In the genomic region with DNA sequence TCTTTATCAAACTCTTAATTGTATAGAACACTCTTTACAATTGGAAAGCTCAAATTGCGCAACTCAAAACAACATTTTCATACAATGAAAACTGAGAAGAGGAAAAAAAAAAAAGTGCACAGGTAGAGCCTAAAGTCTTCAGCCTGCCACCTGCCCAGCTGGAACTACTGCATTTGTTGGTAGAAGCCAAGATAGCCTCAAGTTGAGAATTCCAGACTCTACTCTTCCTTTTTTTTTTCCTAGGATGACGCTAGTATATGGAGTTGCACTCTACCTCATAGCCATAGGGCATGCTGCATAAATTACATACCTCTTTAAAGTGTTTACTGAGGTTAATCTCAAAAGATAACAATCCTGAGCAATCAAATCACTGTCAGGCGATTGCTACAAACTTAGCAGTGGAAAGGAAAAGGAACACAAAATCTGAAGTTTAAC, we compare ENCODE assay signal across 29 cellular contexts. TPM values are rescaled to one million over a fixed set of nuclear protein-coding genes. Genes with fewer than 3 reads are reported as not detected.
DNase-seq lines count a peak whose midpoint lies in the region; FAIRE-seq and TF ChIP-seq lines count a peak whose summit lies in the region.
"Had no signal": no experiment of that assay in that cellular context is flagged by ENCODE, and none has a peak within 500 bp of the region (broad histone marks: within the 10 kb centered on the region; RNA-seq: fewer than 3 reads in every experiment).

No MANE protein-coding gene starts in this region.

- intact Hi-C loops in Caco-2 (cut with micrococcal nuclease; ENCODE audit: unreplicated experiment) = loop anchor here (1.0 to 2.0 kb wide), 4 partner anchors 14 to 80 kb away; no protein-coding TSS in a partner anchor

- no peaks in the 10 kb centered on the region for H3K79me2 ChIP-seq in keratinocyte (ENCODE audit: control insufficient read depth, insufficient read depth, low read length)

- no peak overlapping the region for H3K4me3 ChIP-seq in Caco-2 (ENCODE audit: low read depth, low read length)
- H3K4me3 ChIP-seq in HUES48 (ENCODE audit: low read depth, low read length) = no peak overlapping the region
- H3K4me3 ChIP-seq in keratinocyte (ENCODE audit: control insufficient read depth in 2 of 3, extremely low read depth in 1 of 3, insufficient read depth in 2 of 3, low read depth in 1 of 3, low read length in 3 of 3) = no peak overlapping the region
- H3K4me3 ChIP-seq: heart left ventricle, stomach, thyroid gland had no signal

- H3K9ac ChIP-seq in HUES48 (ENCODE audit: low read depth, low read length) (no peak overlapping the region), keratinocyte (ENCODE audit: control insufficient read depth, extremely low read depth, insufficient read depth, low read length) (no peak overlapping the region)
- H3K9ac ChIP-seq: SK-N-SH had no signal

- peaks cover 87% of the 10 kb centered on the region for H3K4me1 ChIP-seq in Caco-2
- peaks cover 44% of the 10 kb centered on the region for H3K4me1 ChIP-seq in HUES48 (ENCODE audit: control insufficient read depth, insufficient read depth, low read length)
- peaks cover 50% of the 10 kb centered on the region for H3K4me1 ChIP-seq in keratinocyte (ENCODE audit: control insufficient read depth, extremely low read depth, insufficient read depth, low read length)
- H3K4me1 ChIP-seq: heart left ventricle, stomach, thyroid gland had no signal

- H3K36me3 ChIP-seq in Caco-2 (ENCODE audit: control insufficient read depth, insufficient read depth, low read length) (no peaks in the 10 kb centered on the region), HUES48 (ENCODE audit: control insufficient read depth, insufficient read depth, low read length) (no peaks in the 10 kb centered on the region), keratinocyte (ENCODE audit: control insufficient read depth in 2 of 2, extremely low read depth in 1 of 2, insufficient read depth in 2 of 2, low read length in 2 of 2) (no peaks in the 10 kb centered on the region)
- H3K36me3 ChIP-seq: heart left ventricle, neutrophil, stomach, thyroid gland had no signal

- H4K20me1 ChIP-seq in keratinocyte (ENCODE audit: control insufficient read depth, extremely low read depth, insufficient read depth, low read length) = no peaks in the 10 kb centered on the region

- peak overlapping the region; percentile 27 for H3K4me3 Mint-ChIP-seq in Caco-2 (ENCODE audit: unreplicated experiment)
- H3K4me3 Mint-ChIP-seq in T-helper 2 cell treated with Interferon-gamma antibody and Interleukin-4, amounts not matched to agents 5 μg/mL and 100 μg/mL, for 36 hours = no peak overlapping the region
- H3K4me3 Mint-ChIP-seq: activated CD8-positive, alpha-beta memory T cell treated with anti-CD3 and anti-CD28 coated beads, Interleukin-2, amount 10 ng/mL, durations not matched to agents 7 days and 5 days; activated T-cell treated with anti-CD3 and anti-CD28 coated beads, Interleukin-2, amount 50 U/mL, for 4 hours; CD4-positive, alpha-beta memory T cell; effector memory CD8-positive, alpha-beta T cell; naive thymus-derived CD4-positive, alpha-beta T cell had no signal

- CTCF ChIA-PET in Caco-2 (lab: Charles Lee) (no interaction called here), RWPE1 (lab: Yijun Ruan, JAX) (no interaction called here)

- no peaks in the 10 kb centered on the region for H3K9me3 ChIP-seq in Caco-2
- no peaks in the 10 kb centered on the region for H3K9me3 ChIP-seq in HUES48 (ENCODE audit: control insufficient read depth, insufficient read depth, low read length)
- H3K9me3 ChIP-seq in keratinocyte (ENCODE audit: control insufficient read depth, low read depth, low read length) = no peaks in the 10 kb centered on the region
- H3K9me3 ChIP-seq: heart left ventricle, neutrophil, SK-N-SH, stomach, thyroid gland had no signal

- H3K27ac ChIP-seq in HUES48 (ENCODE audit: low read depth, low read length) (peak overlapping the region; percentile 70), RWPE1 (no peak overlapping the region), keratinocyte (ENCODE audit: control insufficient read depth, insufficient read depth, low read length) (peak overlapping the region; percentile 82)
- H3K27ac ChIP-seq: heart left ventricle, neutrophil, stomach, thyroid gland had no signal

- no peaks in the 10 kb centered on the region for H3K9me3 Mint-ChIP-seq in Caco-2 (ENCODE audit: unreplicated experiment)
- no peaks in the 10 kb centered on the region for H3K9me3 Mint-ChIP-seq in T-helper 2 cell treated with Interferon-gamma antibody and Interleukin-4, amounts not matched to agents 5 μg/mL and 100 μg/mL, for 36 hours
- H3K9me3 Mint-ChIP-seq: activated T-cell treated with anti-CD3 and anti-CD28 coated beads, Interleukin-2, amount 50 U/mL, for 4 hours; CD4-positive, alpha-beta memory T cell; effector memory CD8-positive, alpha-beta T cell; naive thymus-derived CD4-positive, alpha-beta T cell had no signal

- H3K4me1 Mint-ChIP-seq in Caco-2 (ENCODE audit: low read depth, unreplicated experiment) = peaks cover 65% of the 10 kb centered on the region
- no peaks in the 10 kb centered on the region for H3K4me1 Mint-ChIP-seq in T-helper 2 cell treated with Interferon-gamma antibody and Interleukin-4, amounts not matched to agents 5 μg/mL and 100 μg/mL, for 36 hours (ENCODE audit: low read depth)
- H3K4me1 Mint-ChIP-seq: activated CD8-positive, alpha-beta memory T cell treated with anti-CD3 and anti-CD28 coated beads, Interleukin-2, amount 10 ng/mL, durations not matched to agents 7 days and 5 days; CD4-positive, alpha-beta memory T cell; naive thymus-derived CD4-positive, alpha-beta T cell had no signal

- dilution Hi-C loops in keratinocyte (cut with MboI; ENCODE audit: extremely low pct_ligation_motif_present, low sequenced_read_pairs) = no loop called here

- H3K27ac Mint-ChIP-seq in Caco-2 (ENCODE audit: unreplicated experiment) = peak overlapping the region; percentile 86
- H3K27ac Mint-ChIP-seq in T-helper 2 cell treated with Interferon-gamma antibody and Interleukin-4, amounts not matched to agents 5 μg/mL and 100 μg/mL, for 36 hours = no peak overlapping the region
- H3K27ac Mint-ChIP-seq: activated CD8-positive, alpha-beta memory T cell treated with anti-CD3 and anti-CD28 coated beads, Interleukin-2, amount 10 ng/mL, durations not matched to agents 7 days and 5 days; CD4-positive, alpha-beta memory T cell; effector memory CD8-positive, alpha-beta T cell; naive thymus-derived CD4-positive, alpha-beta T cell had no signal

- DNase-seq in Caco-2 (peak; percentile 77 to 83), RWPE1 (ENCODE audit: low spot score) (peak; percentile 37), keratinocyte (ENCODE audit: low read depth, low spot score) (peak; percentile 48), GM13976 (ENCODE audit: low spot score) (no peak), NCI-H146 (lab: John Stamatoyannopoulos, UW) (no peak)
- DNase-seq in T-helper 2 cell treated with Interferon-gamma antibody and Interleukin-4, amounts not matched to agents 5 μg/mL and 100 μg/mL, for 36 hours (ENCODE audit: low spot score) = no peak
- DNase-seq in central memory CD4-positive, alpha-beta T cell = no peak
- DNase-seq: activated CD4-positive, CD25-positive, alpha-beta regulatory T cell; activated CD8-positive, alpha-beta memory T cell treated with anti-CD3 and anti-CD28 coated beads, Interleukin-2, amount 10 ng/mL, durations not matched to agents 7 days and 5 days; activated naive CD4-positive, alpha-beta T cell; activated T-cell treated with anti-CD3 and anti-CD28 coated beads, Interleukin-2, amount 50 U/mL, for 4 hours; caudate nucleus; CD4-positive, alpha-beta memory T cell; effector memory CD8-positive, alpha-beta T cell; foreskin fibroblast; heart left ventricle; KBM-7; midbrain; MM.1S; naive thymus-derived CD4-positive, alpha-beta T cell; NCI-H1417; right cardiac atrium; SK-N-SH; stomach; thyroid gland had no signal

- H3K36me3 Mint-ChIP-seq in Caco-2 (ENCODE audit: insufficient read depth, unreplicated experiment) = peaks cover 14% of the 10 kb centered on the region
- no peaks in the 10 kb centered on the region for H3K36me3 Mint-ChIP-seq in T-helper 2 cell treated with Interferon-gamma antibody and Interleukin-4, amounts not matched to agents 5 μg/mL and 100 μg/mL, for 36 hours (ENCODE audit: low read depth)
- H3K36me3 Mint-ChIP-seq: activated CD8-positive, alpha-beta memory T cell treated with anti-CD3 and anti-CD28 coated beads, Interleukin-2, amount 10 ng/mL, durations not matched to agents 7 days and 5 days; CD4-positive, alpha-beta memory T cell; naive thymus-derived CD4-positive, alpha-beta T cell had no signal

- peak; percentile 76 for FAIRE-seq in keratinocyte (lab: Jason Lieb, UNC)
- FAIRE-seq: GM12892, TTC549 had no signal

- POLR2A ChIA-PET in Caco-2 (lab: Charles Lee) (no interaction called here), RWPE1 (lab: Yijun Ruan, JAX; ENCODE audit: low non-redundant PET) (no interaction called here)

- peak overlapping the region; percentile 15 for H3K4me2 ChIP-seq in keratinocyte (ENCODE audit: control insufficient read depth, extremely low read depth, insufficient read depth, low read depth, low read length)
- H3K4me2 ChIP-seq: SK-N-SH had no signal

- H3K27me3 Mint-ChIP-seq in Caco-2 (ENCODE audit: insufficient read depth, unreplicated experiment) = no peaks in the 10 kb centered on the region
- H3K27me3 Mint-ChIP-seq in T-helper 2 cell treated with Interferon-gamma antibody and Interleukin-4, amounts not matched to agents 5 μg/mL and 100 μg/mL, for 36 hours (ENCODE audit: low read depth) = peaks cover 10% of the 10 kb centered on the region

- H3K27me3 ChIP-seq in Caco-2 (replicated peaks; ENCODE audit: control insufficient read depth, insufficient read depth, low read length) (no peaks in the 10 kb centered on the region), HUES48 (ENCODE audit: control insufficient read depth, insufficient read depth, low read length) (no peaks in the 10 kb centered on the region), keratinocyte (ENCODE audit: control insufficient read depth, extremely low read depth, insufficient read depth, low read length) (no peaks in the 10 kb centered on the region)
- H3K27me3 ChIP-seq: heart left ventricle, neutrophil, stomach, thyroid gland had no signal

- no peaks in the 10 kb centered on the region for H3K9me1 ChIP-seq in keratinocyte (ENCODE audit: control insufficient read depth, extremely low read depth, insufficient read depth, low read length)

- in situ Hi-C loops in GM13976 (cut with MboI; ENCODE audit: low sequenced_read_pairs, unreplicated experiment) = no loop called here

- no peak overlapping the region for H2AFZ ChIP-seq in keratinocyte (ENCODE audit: control insufficient read depth, low read length)

- BruUV-seq in Caco-2 (replicated peaks; lab: Mats Ljungman, UMichigan) = no TSS peak

- TF ChIP-seq CTCF in Caco-2 (IDR thresholded peaks at IDR 0.05; ENCODE audit: insufficient read depth in 1 of 2, low read depth in 1 of 2, low read length in 1 of 2, severe bottlenecking in 1 of 2, unreplicated experiment in 1 of 2) (no peak), RWPE1 (conservative IDR thresholded peaks at IDR 0.05; ENCODE audit: low read depth) (no peak), keratinocyte (optimal IDR thresholded peaks at IDR 0.05 in 1 of 3, IDR thresholded peaks at IDR 0.05 in 1 of 3, conservative IDR thresholded peaks at IDR 0.05 in 1 of 3; ENCODE audit: extremely low read depth in 1 of 3, insufficient read depth in 2 of 3, low read length in 3 of 3) (no peak), GM13976 (IDR thresholded peaks at IDR 0.05; ENCODE audit: borderline replicate concordance, control extremely low read depth, extremely low read depth, insufficient read depth, missing control alignments) (no peak)

RNA-seq across cellular contexts. Expression of a gene that starts 13.6 kb away (rescaled TPM):
- total RNA-seq in Caco-2 (2022) = 23.7 and 26.0 TPM in 2 replicates
- polyA plus RNA-seq in keratinocyte = 3.4 to 5.3 TPM (median 4.9 TPM) in 3 replicates
- polyA plus RNA-seq in keratinocyte (2011; ENCODE audit: low read depth) = 0.91 TPM
- polyA plus RNA-seq in keratinocyte (2011; cell fraction: cytosol; rRNA removed) = 3.9 and 7.2 TPM in 2 replicates
- 6.8 and 7.4 TPM in 2 replicates for polyA plus RNA-seq in keratinocyte (2011; cell fraction: nucleus; rRNA removed)
- 2.6 and 3.9 TPM in 2 replicates for polyA plus RNA-seq in keratinocyte (2012; ENCODE audit: low replicate concordance)
- polyA minus RNA-seq in keratinocyte = 2.3 to 5.6 TPM (median 4.3 TPM) in 3 replicates
- polyA minus RNA-seq in keratinocyte (2011; cell fraction: cytosol; rRNA and poly(A)+ RNA removed) = 6.1 TPM
- polyA minus RNA-seq in keratinocyte (2011; cell fraction: nucleus; rRNA and poly(A)+ RNA removed) = 8.2 and 12.0 TPM in 2 replicates

Comparison
In these comparisons a context has a peak if more than half of its experiments do, and no peak if none do; other contexts are left out.
1. DNase-seq: peak in Caco-2 (2 of 2), RWPE1 (single experiment) and keratinocyte (single experiment); none in GM13976 (single experiment), T-helper 2 cell treated with Interferon-gamma antibody and Interleukin-4, amounts not matched to agents 5 μg/mL and 100 μg/mL, for 36 hours (single experiment), central memory CD4-positive, alpha-beta T cell (single experiment) and NCI-H146 (single experiment).